ENCODE assay signal across 17 cellular contexts in the genomic region with DNA sequence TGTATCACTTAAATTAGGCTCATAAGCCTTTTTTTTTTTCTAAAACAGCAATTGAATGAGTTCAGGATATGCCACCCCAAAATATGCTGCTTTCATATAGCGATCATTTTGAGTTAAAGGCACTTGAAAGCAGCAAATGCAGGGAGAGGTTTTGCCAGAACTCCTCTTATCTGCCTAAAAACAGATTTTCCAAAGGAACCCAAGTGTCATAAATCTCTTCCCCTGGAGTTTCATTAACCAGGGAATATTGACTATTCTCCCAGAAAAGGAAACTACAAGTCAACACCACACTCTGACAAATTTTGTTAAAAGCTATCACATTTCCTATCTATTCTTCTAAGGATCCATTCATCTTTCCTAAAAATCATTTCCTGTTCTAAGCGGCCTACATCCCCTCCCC. TPM values are rescaled to one million over a fixed set of nuclear protein-coding genes. Genes with fewer than 3 reads are reported as not detected.
"Had no signal": no experiment of that assay in that cellular context is flagged by ENCODE, and none has a peak within 500 bp of the region (broad histone marks: within the 10 kb centered on the region; RNA-seq: fewer than 3 reads in every experiment).

No MANE protein-coding gene starts in this region.

- H3K36me3 ChIP-seq: pancreas, spleen, suprapubic skin had no signal

- H3K4me3 Mint-ChIP-seq: natural killer cell; stimulated activated naive CD8-positive, alpha-beta T cell treated with anti-CD3 and anti-CD28 coated beads, Interleukin-15, Interleukin-2, amounts not matched to agents 100 ng/mL and 50 ng/mL, for 24 hours had no signal

- H3K4me3 ChIP-seq: lung, pancreas, suprapubic skin had no signal

- H3K27ac Mint-ChIP-seq: natural killer cell had no signal

- ATAC-seq: esophagus mucosa, left colon, natural killer cell, pancreas had no signal

- H3K27me3 ChIP-seq: dorsolateral prefrontal cortex, pancreas, sigmoid colon, suprapubic skin had no signal

- H3K27me3 Mint-ChIP-seq: stimulated activated naive CD8-positive, alpha-beta T cell treated with anti-CD3 and anti-CD28 coated beads, Interleukin-15, Interleukin-2, amounts not matched to agents 100 ng/mL and 50 ng/mL, for 24 hours had no signal

- H3K9me3 Mint-ChIP-seq: natural killer cell; stimulated activated naive CD8-positive, alpha-beta T cell treated with anti-CD3 and anti-CD28 coated beads, Interleukin-15, Interleukin-2, amounts not matched to agents 100 ng/mL and 50 ng/mL, for 24 hours had no signal

- FAIRE-seq: islet of Langerhans, pancreas had no signal

- H3K27ac ChIP-seq: dorsolateral prefrontal cortex, pancreas, sigmoid colon, spleen, suprapubic skin had no signal

- H3K9me3 ChIP-seq: pancreas, sigmoid colon, spleen, suprapubic skin had no signal

- DNase-seq: activated CD4-positive, alpha-beta T cell treated with anti-CD3 and anti-CD28 coated beads, Interleukin-2, amount 50 U/mL, for 1 hour; activated CD4-positive, CD25-positive, alpha-beta regulatory T cell; activated CD8-positive, alpha-beta memory T cell treated with anti-CD3 and anti-CD28 coated beads for 24 hours; anterior cingulate cortex; dorsolateral prefrontal cortex; left colon; natural killer cell; pancreas; sigmoid colon; spleen; trophoblast cell had no signal

- H3K36me3 Mint-ChIP-seq: natural killer cell had no signal

RNA-seq across cellular contexts. Expression of a gene that starts 11.3 kb away (rescaled TPM):
- total RNA-seq: mononuclear cell, natural killer cell had no signal
